ENCODE assay signal across 8 cellular contexts in the genomic region with DNA sequence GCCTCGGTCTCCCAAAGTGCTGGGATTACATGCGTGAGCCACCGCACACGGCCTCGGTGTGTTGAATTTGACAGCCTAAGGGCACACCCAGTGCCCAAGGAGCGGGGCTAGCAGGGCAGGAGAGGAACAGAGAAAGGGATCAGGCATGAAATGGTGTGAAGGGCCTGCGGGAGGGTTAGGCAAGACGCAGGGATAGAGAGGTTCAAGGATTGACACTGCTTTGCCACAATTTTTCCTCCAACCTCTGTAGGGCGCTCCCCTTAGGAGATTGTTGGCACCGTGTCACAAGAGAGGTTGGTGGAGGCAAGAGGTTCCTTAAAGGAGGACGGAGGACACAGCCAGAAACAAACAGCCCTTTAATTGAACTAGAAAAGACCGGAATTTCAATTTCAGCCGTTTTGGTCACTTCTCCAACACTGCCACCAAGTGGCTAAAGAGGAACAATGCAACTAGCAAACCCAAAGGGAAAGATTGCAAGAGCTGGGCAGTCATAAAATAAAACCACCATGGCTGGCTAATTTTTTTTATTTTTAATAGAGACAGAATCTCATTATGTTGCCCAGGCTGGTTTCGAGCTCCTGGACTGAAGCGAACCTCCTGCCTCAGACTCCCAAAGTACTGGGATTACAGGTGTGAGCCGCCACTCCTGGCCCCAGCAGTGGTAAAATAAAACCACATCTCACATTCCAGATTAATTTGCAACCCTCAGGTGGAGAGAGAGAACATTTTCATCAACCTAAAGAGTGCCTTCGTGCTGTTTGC. TPM values are rescaled to one million over a fixed set of nuclear protein-coding genes. Genes with fewer than 3 reads are reported as not detected.
A peak's percentile ranks its signal among the peaks of the same experiment; 100 is the strongest.
DNase-seq lines count a peak whose midpoint lies in the region; ATAC-seq lines count a peak whose summit lies in the region.

No MANE protein-coding gene starts in this region.

- peak overlapping the region; percentile 1 for H2BK120ac ChIP-seq in trophoblast cell (ENCODE audit: insufficient read depth, low read length, poor library complexity)

- no peaks in the 10 kb centered on the region for H3K27me3 ChIP-seq in trophoblast cell (ENCODE audit: insufficient read depth, low read length)

- H3K4me2 ChIP-seq in trophoblast cell (ENCODE audit: low read length), result no peak overlapping the region

- H3K18ac ChIP-seq in trophoblast cell (ENCODE audit: low read length), result no peak overlapping the region

- no peak overlapping the region for H3K23ac ChIP-seq in trophoblast cell (ENCODE audit: low read length)

- no peaks in the 10 kb centered on the region for H3K36me3 ChIP-seq in trophoblast cell (ENCODE audit: control insufficient read depth in 1 of 2, insufficient read depth in 2 of 2, low read length in 2 of 2)

- H3K27ac Mint-ChIP-seq in activated T-cell treated with anti-CD3 and anti-CD28 coated beads, Interleukin-2, amount 50 U/mL, for 24 hours, result no peak overlapping the region

- H3K27me3 Mint-ChIP-seq in activated T-cell treated with anti-CD3 and anti-CD28 coated beads, Interleukin-2, amount 50 U/mL, for 24 hours, result peaks cover 6% of the 10 kb centered on the region

- peak overlapping the region; percentile 74 for H2BK5ac ChIP-seq in trophoblast cell (ENCODE audit: low read depth, low read length, poor library complexity)

- H3K9me3 ChIP-seq in trophoblast cell (ENCODE audit: insufficient read depth, low read depth, low read length), result no peaks in the 10 kb centered on the region

- H3K4me1 ChIP-seq in trophoblast cell (ENCODE audit: control insufficient read depth in 1 of 2, insufficient read depth in 2 of 2, low read length in 2 of 2), result peaks cover 0 to 2% of the 10 kb centered on the region in 2 experiments

- no peak overlapping the region for H3K4me3 ChIP-seq in trophoblast cell (ENCODE audit: low read depth, low read length)

- no peaks in the 10 kb centered on the region for H3K36me3 Mint-ChIP-seq in activated T-cell treated with anti-CD3 and anti-CD28 coated beads, Interleukin-2, amount 50 U/mL, for 24 hours (ENCODE audit: low read depth)

- H3K79me1 ChIP-seq in trophoblast cell (ENCODE audit: low read length), result peaks cover 8% of the 10 kb centered on the region

- H2BK12ac ChIP-seq in trophoblast cell (ENCODE audit: low read length), result peak overlapping the region; percentile 4

- peak overlapping the region; percentile 25 for H4K91ac ChIP-seq in trophoblast cell (ENCODE audit: low read depth, low read length)

- peak overlapping the region; percentile 0 for H4K8ac ChIP-seq in trophoblast cell (ENCODE audit: low read depth, low read length)

- H3K4ac ChIP-seq in trophoblast cell (ENCODE audit: low read depth, low read length), result no peak overlapping the region

- no peak overlapping the region for H2AK5ac ChIP-seq in trophoblast cell (ENCODE audit: low read length)

- no peak overlapping the region for H3K4me3 Mint-ChIP-seq in activated T-cell treated with anti-CD3 and anti-CD28 coated beads, Interleukin-2, amount 50 U/mL, for 24 hours

- H3K9me3 Mint-ChIP-seq in activated T-cell treated with anti-CD3 and anti-CD28 coated beads, Interleukin-2, amount 50 U/mL, for 24 hours, result no peaks in the 10 kb centered on the region

- H3K79me2 ChIP-seq in trophoblast cell (ENCODE audit: control insufficient read depth, insufficient read depth, low read length, poor library complexity), result no peaks in the 10 kb centered on the region

- DNase-seq in stimulated activated CD4-positive, alpha-beta T cell treated with anti-CD3 and anti-CD28 coated beads, Interleukin-15, amount 100 ng/mL, for 24 hours, result peak; percentile 11
- DNase-seq in stimulated activated CD4-positive, alpha-beta T cell treated with anti-CD3 and anti-CD28 coated beads, Interleukin-4, amount 100 ng/mL, for 1 hour, result no peak
- DNase-seq in NCI-H526 treated with DMSO at 0.1 percent for 48 hours (lab: John Stamatoyannopoulos, UW) (peak; percentile 59), germinal center (ENCODE audit: low spot score) (peak; percentile 27), trophoblast cell (peak; percentile 56 to 91)
- DNase-seq in activated T-cell treated with anti-CD3 and anti-CD28 coated beads, Interleukin-2, amount 50 U/mL, for 24 hours, result peak; percentile 43

- no peak overlapping the region for H4K12ac ChIP-seq in trophoblast cell (ENCODE audit: low read depth, low read length)

- no peak overlapping the region for H2AFZ ChIP-seq in trophoblast cell (ENCODE audit: insufficient read depth, low read length, poor library complexity)

- H3K14ac ChIP-seq in trophoblast cell (ENCODE audit: low read length), result no peak overlapping the region

- H3K27ac ChIP-seq in trophoblast cell (ENCODE audit: low read depth, low read length), result no peak overlapping the region

- no peak overlapping the region for H3K9ac ChIP-seq in trophoblast cell (ENCODE audit: low read length)

- H3K4me1 Mint-ChIP-seq in activated T-cell treated with anti-CD3 and anti-CD28 coated beads, Interleukin-2, amount 50 U/mL, for 24 hours (ENCODE audit: low read depth), result peaks cover 6% of the 10 kb centered on the region

- WGBS in trophoblast cell (ENCODE audit: extremely low coverage, insufficient coverage, insufficient read length), result no CpG with 5 or more reads among the region's 17 CpGs

- ATAC-seq in HG03103 (IDR thresholded peaks at IDR 0.05; ENCODE audit: low read depth, unreplicated experiment) (peak; percentile 44), GM21390 (IDR thresholded peaks at IDR 0.05; ENCODE audit: unreplicated experiment) (no peak)

RNA-seq across cellular contexts. Expression of a gene that starts 6.9 kb away (rescaled TPM):
- 134 and 136 TPM in 2 replicates for polyA plus RNA-seq in trophoblast cell (2013)
